In genomic region chr21:45488839-45489479, GRCh38 we compare ENCODE assay signal across 23 cellular contexts. TPM values are rescaled to one million over a fixed set of nuclear protein-coding genes. Genes with fewer than 3 reads are reported as not detected.
DNase-seq lines count a peak whose midpoint lies in the region; TF ChIP-seq lines count a peak whose summit lies in the region.
"Had no signal": no experiment of that assay in that cellular context is flagged by ENCODE, and none has a peak within 500 bp of the region (broad histone marks: within the 10 kb centered on the region; RNA-seq: fewer than 3 reads in every experiment).

No MANE protein-coding gene starts in this region.

- H3K4me3 Mint-ChIP-seq in Calu3 (ENCODE audit: low read depth, unreplicated experiment) (no peak overlapping the region), endothelial cell (ENCODE audit: unreplicated experiment) (no peak overlapping the region)
- H3K4me3 Mint-ChIP-seq: activated CD4-positive, alpha-beta T cell treated with anti-CD3 and anti-CD28 coated beads for 36 hours; activated T-cell treated with anti-CD3 and anti-CD28 coated beads, Interleukin-2, amount 50 U/mL, for 24 hours; B cell; T-helper 1 cell treated with Interleukin-12 subunit alpha and Interleukin-12 subunit beta and Interleukin-4 antibody, amounts not matched to agents 30 μg/mL and 1 μg/mL, for 36 hours had no signal

- CTCF ChIA-PET in Calu3 (lab: Charles Lee), result no interaction called here

- H4K8ac ChIP-seq in mesenchymal stem cell (ENCODE audit: low read length) (no peak overlapping the region), trophoblast cell (ENCODE audit: low read depth, low read length) (no peak overlapping the region)

- DNase-seq in astrocyte of the spinal cord (ENCODE audit: low read depth, low spot score), result peak; percentile 34
- DNase-seq in mesenchymal stem cell, result no peak
- no peak for DNase-seq in HCEC 1CT
- DNase-seq in Calu3, result no peak
- no peak for DNase-seq in endothelial cell (ENCODE audit: low spot score)
- DNase-seq in trophoblast cell, result no peak
- DNase-seq: activated CD4-positive, alpha-beta T cell treated with anti-CD3 and anti-CD28 coated beads for 36 hours; activated T-cell treated with anti-CD3 and anti-CD28 coated beads, Interleukin-2, amount 50 U/mL, for 24 hours; colonic mucosa; GF-D8; IMR-90; NCI-H1105 treated with DMSO at 0.1 percent for 48 hours; NCI-H2171; NCI-H748 treated with DMSO at 0.1 percent for 48 hours; transverse colon had no signal

- peaks cover 35% of the 10 kb centered on the region for H3K79me1 ChIP-seq in mesenchymal stem cell (replicated peaks; ENCODE audit: low read length, poor library complexity, severe bottlenecking)
- no peaks in the 10 kb centered on the region for H3K79me1 ChIP-seq in trophoblast cell (ENCODE audit: low read length)

- H3K4ac ChIP-seq in mesenchymal stem cell (ENCODE audit: low read depth in 1 of 2, low read length in 2 of 2), result no peak overlapping the region
- no peak overlapping the region for H3K4ac ChIP-seq in trophoblast cell (ENCODE audit: low read depth, low read length)

- WGBS in mesenchymal stem cell, result 93% methylated on average over 26 of the region's 26 CpGs
- no CpG with 5 or more reads among the region's 26 CpGs for whole genome bisulfite sequencing in trophoblast cell (ENCODE audit: extremely low coverage, insufficient coverage, insufficient read length)

- H4K12ac ChIP-seq in trophoblast cell (ENCODE audit: low read depth, low read length), result no peak overlapping the region

- no peaks in the 10 kb centered on the region for H3K9me3 ChIP-seq in BLaER1
- H3K9me3 ChIP-seq in HUES48 (ENCODE audit: control insufficient read depth, insufficient read depth, low read length), result no peaks in the 10 kb centered on the region
- H3K9me3 ChIP-seq in mesenchymal stem cell (ENCODE audit: control insufficient read depth, low read length), result no peaks in the 10 kb centered on the region
- H3K9me3 ChIP-seq in trophoblast cell (ENCODE audit: insufficient read depth, low read depth, low read length), result peaks cover 8% of the 10 kb centered on the region
- H3K9me3 ChIP-seq: A549, colonic mucosa, transverse colon had no signal

- no peak overlapping the region for H3K18ac ChIP-seq in mesenchymal stem cell (ENCODE audit: low read depth in 1 of 2, low read length in 2 of 2)
- no peak overlapping the region for H3K18ac ChIP-seq in trophoblast cell (ENCODE audit: low read length)

- H3K4me3 ChIP-seq in BLaER1, result no peak overlapping the region
- H3K4me3 ChIP-seq in HUES48 (ENCODE audit: low read depth, low read length), result no peak overlapping the region
- H3K4me3 ChIP-seq in astrocyte of the spinal cord (ENCODE audit: low read depth, low read length), result no peak overlapping the region
- no peak overlapping the region for H3K4me3 ChIP-seq in mesenchymal stem cell (ENCODE audit: insufficient read depth in 1 of 2, low read depth in 1 of 2, low read length in 2 of 2)
- no peak overlapping the region for H3K4me3 ChIP-seq in trophoblast cell (ENCODE audit: low read depth, low read length)
- H3K4me3 ChIP-seq: A549, colonic mucosa, SK-N-MC, transverse colon had no signal

- in situ Hi-C loops in astrocyte of the spinal cord (cut with HindIII; ENCODE audit: low sequenced_read_pairs), result no loop called here

- no peaks in the 10 kb centered on the region for H3K9me3 Mint-ChIP-seq in Calu3 (ENCODE audit: low read depth, unreplicated experiment)
- no peaks in the 10 kb centered on the region for H3K9me3 Mint-ChIP-seq in endothelial cell (ENCODE audit: unreplicated experiment)
- H3K9me3 Mint-ChIP-seq: T-helper 1 cell treated with Interleukin-12 subunit alpha and Interleukin-12 subunit beta and Interleukin-4 antibody, amounts not matched to agents 30 μg/mL and 1 μg/mL, for 36 hours had no signal

- H3K9ac ChIP-seq in BLaER1 (0 out of 2 replicates have a peak overlapping the region, but pooled peaks have one; percentile 55), HUES48 (ENCODE audit: low read depth, low read length) (no peak overlapping the region), mesenchymal stem cell (ENCODE audit: low read length) (no peak overlapping the region), trophoblast cell (ENCODE audit: low read length) (no peak overlapping the region)

- H3K36me3 ChIP-seq in BLaER1 (no peaks in the 10 kb centered on the region), HUES48 (ENCODE audit: control insufficient read depth, insufficient read depth, low read length) (peaks cover 66% of the 10 kb centered on the region), mesenchymal stem cell (ENCODE audit: control insufficient read depth in 1 of 2, insufficient read depth in 2 of 2, low read depth in 1 of 2, low read length in 2 of 2) (peaks cover 27 to 85% of the 10 kb centered on the region in 2 experiments), trophoblast cell (ENCODE audit: control insufficient read depth in 1 of 2, insufficient read depth in 2 of 2, low read length in 2 of 2) (peaks cover 65 to 75% of the 10 kb centered on the region in 2 experiments)
- H3K36me3 ChIP-seq: colonic mucosa, transverse colon had no signal

- H2AK5ac ChIP-seq in mesenchymal stem cell (ENCODE audit: low read length, severe bottlenecking) (peak overlapping the region; percentile 43), trophoblast cell (ENCODE audit: low read length) (no peak overlapping the region)

- no peak overlapping the region for H4K91ac ChIP-seq in mesenchymal stem cell (ENCODE audit: low read length)
- no peak overlapping the region for H4K91ac ChIP-seq in trophoblast cell (ENCODE audit: low read depth, low read length)

- H3K4me2 ChIP-seq in BLaER1 (peak overlapping the region; percentile 51), mesenchymal stem cell (ENCODE audit: low read length, poor library complexity, severe bottlenecking) (no peak overlapping the region), trophoblast cell (ENCODE audit: low read length) (no peak overlapping the region)
- H3K4me2 ChIP-seq: A549 had no signal

- H2BK120ac ChIP-seq in mesenchymal stem cell (ENCODE audit: low read depth, low read length) (no peak overlapping the region), trophoblast cell (ENCODE audit: insufficient read depth, low read length, poor library complexity) (no peak overlapping the region)

- H2BK5ac ChIP-seq in mesenchymal stem cell (ENCODE audit: low read depth, low read length, poor library complexity, severe bottlenecking), result no peak overlapping the region
- H2BK5ac ChIP-seq in trophoblast cell (ENCODE audit: low read depth, low read length, poor library complexity), result no peak overlapping the region

- no TSS peak for BruUV-seq in Calu3 (replicated peaks; lab: Mats Ljungman, UMichigan)

- intact Hi-C loops in Calu3 (cut with micrococcal nuclease; ENCODE audit: unreplicated experiment), result no loop called here

- H3K27ac ChIP-seq in BLaER1 (no peak overlapping the region), HUES48 (ENCODE audit: low read depth, low read length) (peak overlapping the region; percentile 27), mesenchymal stem cell (ENCODE audit: low read length, poor library complexity, severe bottlenecking) (no peak overlapping the region), trophoblast cell (ENCODE audit: low read depth, low read length) (no peak overlapping the region)
- H3K27ac ChIP-seq: brain microvascular endothelial cell, colonic mucosa, RWPE1, SK-N-MC, transverse colon had no signal

- H2BK12ac ChIP-seq in mesenchymal stem cell (ENCODE audit: low read length in 2 of 2) (no peak overlapping the region), trophoblast cell (ENCODE audit: low read length) (no peak overlapping the region)

- H3K27me3 Mint-ChIP-seq in Calu3 (ENCODE audit: unreplicated experiment) (no peaks in the 10 kb centered on the region), endothelial cell (ENCODE audit: unreplicated experiment) (peaks cover 8% of the 10 kb centered on the region)
- H3K27me3 Mint-ChIP-seq: activated CD4-positive, alpha-beta T cell treated with anti-CD3 and anti-CD28 coated beads for 36 hours; activated T-cell treated with anti-CD3 and anti-CD28 coated beads, Interleukin-2, amount 50 U/mL, for 24 hours; B cell had no signal

- H3K79me2 ChIP-seq in trophoblast cell (ENCODE audit: control insufficient read depth, insufficient read depth, low read length, poor library complexity), result no peaks in the 10 kb centered on the region

- H2AFZ ChIP-seq in mesenchymal stem cell (ENCODE audit: low read depth, low read length) (no peak overlapping the region), trophoblast cell (ENCODE audit: insufficient read depth, low read length, poor library complexity) (no peak overlapping the region)

- H3K23ac ChIP-seq in mesenchymal stem cell (ENCODE audit: low read length in 2 of 2), result no peak overlapping the region
- H3K23ac ChIP-seq in trophoblast cell (ENCODE audit: low read length), result no peak overlapping the region

- no peak overlapping the region for H2BK15ac ChIP-seq in mesenchymal stem cell (ENCODE audit: low read depth, poor library complexity, severe bottlenecking)

- H3K27ac Mint-ChIP-seq in Calu3 (ENCODE audit: unreplicated experiment), result no peak overlapping the region
- H3K27ac Mint-ChIP-seq in endothelial cell (ENCODE audit: unreplicated experiment), result no peak overlapping the region
- H3K27ac Mint-ChIP-seq: activated CD4-positive, alpha-beta T cell treated with anti-CD3 and anti-CD28 coated beads for 36 hours; activated T-cell treated with anti-CD3 and anti-CD28 coated beads, Interleukin-2, amount 50 U/mL, for 24 hours; B cell; T-helper 1 cell treated with Interleukin-12 subunit alpha and Interleukin-12 subunit beta and Interleukin-4 antibody, amounts not matched to agents 30 μg/mL and 1 μg/mL, for 36 hours had no signal

- TF ChIP-seq CTCF in astrocyte of the spinal cord (IDR thresholded peaks at IDR 0.05; ENCODE audit: low read depth, low read length) (no peak), Calu3 (IDR thresholded peaks at IDR 0.05; ENCODE audit: unreplicated experiment) (no peak), endothelial cell (IDR thresholded peaks at IDR 0.05; ENCODE audit: unreplicated experiment) (no peak)

- no peaks in the 10 kb centered on the region for H3K27me3 ChIP-seq in BLaER1
- no peaks in the 10 kb centered on the region for H3K27me3 ChIP-seq in HUES48 (ENCODE audit: control insufficient read depth, insufficient read depth, low read length)
- no peaks in the 10 kb centered on the region for H3K27me3 ChIP-seq in mesenchymal stem cell (ENCODE audit: control insufficient read depth in 1 of 2, insufficient read depth in 1 of 2, low read length in 2 of 2)
- no peaks in the 10 kb centered on the region for H3K27me3 ChIP-seq in trophoblast cell (ENCODE audit: insufficient read depth, low read length)
- H3K27me3 ChIP-seq: brain microvascular endothelial cell, colonic mucosa, transverse colon had no signal

- H3K4me1 Mint-ChIP-seq in Calu3 (ENCODE audit: low read depth, unreplicated experiment) (no peaks in the 10 kb centered on the region), endothelial cell (ENCODE audit: unreplicated experiment) (peaks cover 9% of the 10 kb centered on the region)

- no peak overlapping the region for H3K14ac ChIP-seq in mesenchymal stem cell (ENCODE audit: low read length in 2 of 2)
- H3K14ac ChIP-seq in trophoblast cell (ENCODE audit: low read length), result no peak overlapping the region

- H3K4me1 ChIP-seq in BLaER1 (peaks cover 56% of the 10 kb centered on the region), HUES48 (ENCODE audit: control insufficient read depth, insufficient read depth, low read length) (peaks cover 15% of the 10 kb centered on the region; the same call in 1 of the 2 replicates), mesenchymal stem cell (ENCODE audit: control insufficient read depth, insufficient read depth, low read depth, low read length) (peaks cover 28% of the 10 kb centered on the region), trophoblast cell (ENCODE audit: control insufficient read depth in 1 of 2, insufficient read depth in 2 of 2, low read length in 2 of 2) (no peaks in the 10 kb centered on the region)
- H3K4me1 ChIP-seq: A549, colonic mucosa, transverse colon had no signal

- H3K36me3 Mint-ChIP-seq in Calu3 (ENCODE audit: insufficient read depth, unreplicated experiment), result peaks cover 18% of the 10 kb centered on the region
- peaks cover 6% of the 10 kb centered on the region for H3K36me3 Mint-ChIP-seq in endothelial cell (ENCODE audit: low read depth, unreplicated experiment)

- H4K20me1 ChIP-seq in BLaER1, result no peaks in the 10 kb centered on the region

RNA-seq across cellular contexts. Expression of gene SLC19A1, which starts 53.3 kb away (rescaled TPM):
- polyA plus RNA-seq in mesenchymal stem cell (2013, experiment 1 of 2), result 7.5 TPM
- 6.8 TPM for polyA plus RNA-seq in mesenchymal stem cell (2013, experiment 2 of 2)
- 21.4 and 25.5 TPM in 2 replicates for total RNA-seq in Calu3 (2022)
- 27.1 TPM for total RNA-seq in endothelial cell (ENCODE audit: unreplicated experiment)
- 124 and 145 TPM in 2 replicates for polyA plus RNA-seq in trophoblast cell (2013)
